In the genomic region with DNA sequence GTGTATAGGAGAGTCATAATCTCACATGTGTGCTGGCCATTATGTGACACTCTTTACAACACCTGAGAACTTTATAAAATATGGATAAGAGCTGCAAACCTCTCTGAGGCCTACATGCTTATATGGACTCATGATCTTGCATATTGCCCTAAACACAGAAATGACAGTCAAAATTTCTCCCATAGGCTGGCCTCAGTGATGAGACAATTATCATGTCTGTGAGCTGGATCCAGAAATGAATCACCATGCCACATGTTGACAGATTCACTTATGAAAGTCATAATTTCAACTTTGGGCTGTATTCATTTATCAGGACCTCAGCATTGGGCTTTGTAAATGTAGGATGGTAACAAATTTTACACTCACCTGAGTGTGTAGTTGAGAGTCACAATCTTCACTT, we compare ENCODE assay signal across 7 cellular contexts.
"Had no signal": no experiment of that assay in that cellular context is flagged by ENCODE, and none has a peak within 500 bp of the region (broad histone marks: within the 10 kb centered on the region; RNA-seq: fewer than 3 reads in every experiment).

No MANE protein-coding gene starts in this region.

- DNase-seq: GM23248, GOT3, H7, HFFc6 had no signal

- H3K36me3 Mint-ChIP-seq: IgD-negative memory B cell had no signal

- H3K4me3 Mint-ChIP-seq: HFFc6, IgD-negative memory B cell had no signal

- H3K9me3 Mint-ChIP-seq: HFFc6, IgD-negative memory B cell had no signal

- H3K27ac Mint-ChIP-seq: HFFc6, IgD-negative memory B cell had no signal

- ATAC-seq: HCT116, HepG2 had no signal

- H3K4me1 Mint-ChIP-seq: IgD-negative memory B cell had no signal

- H3K27me3 Mint-ChIP-seq: IgD-negative memory B cell had no signal
